In genomic region chr13:112209266-112209665, GRCh38 we compare ENCODE assay signal across 33 cellular contexts.
"Had no signal": no experiment of that assay in that cellular context is flagged by ENCODE, and none has a peak within 500 bp of the region (broad histone marks: within the 10 kb centered on the region; RNA-seq: fewer than 3 reads in every experiment).

No MANE protein-coding gene starts in this region.

- H3K4me3 ChIP-seq: adrenal gland, body of pancreas, breast epithelium, cardiac muscle cell had no signal

- H3K27me3 ChIP-seq: body of pancreas, brain microvascular endothelial cell had no signal

- FAIRE-seq: astrocyte, TTC549 had no signal

- H3K27ac ChIP-seq: adrenal gland, body of pancreas, brain microvascular endothelial cell, breast epithelium, cardiac muscle cell, VCaP had no signal

- H3K4me1 ChIP-seq: adrenal gland, breast epithelium had no signal

- H3K36me3 ChIP-seq: adrenal gland, brain microvascular endothelial cell, breast epithelium, cardiac muscle cell had no signal

- H3K9me3 ChIP-seq: adrenal gland, body of pancreas, breast epithelium had no signal

- DNase-seq: activated B cell treated with CpG ODN at 0.5 μM for 24 hours; activated CD4-positive, alpha-beta memory T cell treated with anti-CD3 and anti-CD28 coated beads for 36 hours; activated CD4-positive, alpha-beta T cell treated with anti-CD3 and anti-CD28 coated beads for 4 hours; activated CD4-positive, alpha-beta T cell treated with anti-CD3 and anti-CD28 coated beads, Interleukin-2, amount 10 ng/mL, durations not matched to agents 24 days and 14 days; activated CD4-positive, alpha-beta T cell treated with anti-CD3 and anti-CD28 coated beads, Interleukin-2, amount 50 U/mL, for 1 hour; activated CD4-positive, alpha-beta T cell treated with anti-CD3 and anti-CD28 coated beads, Interleukin-2, amount 50 U/mL, for 4 hours; activated CD4-positive, CD25-positive, alpha-beta regulatory T cell treated with anti-CD3 and anti-CD28 coated beads, Interleukin-2, amount 50 U/mL, for 72 hours; activated CD8-positive, alpha-beta memory T cell treated with anti-CD3 and anti-CD28 coated beads, Interleukin-2, amount 50 U/mL, for 4 hours; activated CD8-positive, alpha-beta T cell treated with anti-CD3 and anti-CD28 coated beads for 36 hours; activated effector memory CD4-positive, alpha-beta T cell treated with anti-CD3 and anti-CD28 coated beads, Interleukin-2, amount 50 U/mL, for 16 hours; activated gamma-delta T cell treated with Interleukin-2 at 50 U/mL for 16 hours; activated naive CD4-positive, alpha-beta T cell; activated naive CD4-positive, alpha-beta T cell treated with anti-CD3 and anti-CD28 coated beads for 36 hours; activated naive CD4-positive, alpha-beta T cell treated with anti-CD3 and anti-CD28 coated beads, Interleukin-2, amount 50 U/mL, for 16 hours; activated naive CD8-positive, alpha-beta T cell treated with anti-CD3 and anti-CD28 coated beads for 36 hours; activated T-cell treated with anti-CD3 and anti-CD28 coated beads, Interleukin-2, amount 50 U/mL, for 24 hours; activated T-cell treated with anti-CD3 and anti-CD28 coated beads, Interleukin-2, amount 50 U/mL, for 72 hours; amniotic stem cell; aorta; body of pancreas; brain microvascular endothelial cell; caudate nucleus; cerebellar nuclear complex; SW 1271; T-helper 1 cell; T-helper 2 cell; T-helper 9 cell had no signal
